12 cellular contexts compared by ENCODE assay signal in the genomic region with DNA sequence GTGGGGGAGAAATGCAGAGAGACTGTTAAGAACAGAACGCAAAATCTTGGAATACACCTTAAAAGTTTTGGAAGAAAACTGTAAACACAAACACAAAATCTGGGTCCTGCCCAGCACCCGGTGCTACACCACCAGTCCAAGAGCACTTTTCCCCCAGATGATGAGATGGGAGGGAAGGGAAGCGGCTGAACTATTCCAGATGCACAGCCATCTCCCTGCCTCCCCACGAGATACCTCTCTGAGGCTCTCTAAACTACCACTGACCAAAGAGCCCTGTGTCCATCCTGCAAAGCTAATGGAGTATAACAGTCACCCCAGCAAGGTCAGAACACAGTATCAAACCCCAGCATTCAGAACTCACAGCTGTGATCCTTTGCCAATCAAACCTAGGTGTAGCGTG. TPM values are rescaled to one million over a fixed set of nuclear protein-coding genes. Genes with fewer than 3 reads are reported as not detected.
A peak's percentile ranks its signal among the peaks of the same experiment; 100 is the strongest.
DNase-seq lines count a peak whose midpoint lies in the region; ATAC-seq, FAIRE-seq and TF ChIP-seq lines count a peak whose summit lies in the region.
"Had no signal": no experiment of that assay in that cellular context is flagged by ENCODE, and none has a peak within 500 bp of the region (broad histone marks: within the 10 kb centered on the region; RNA-seq: fewer than 3 reads in every experiment).

No MANE protein-coding gene starts in this region.

- DNase-seq in HFFc6: no peak
- no peak for DNase-seq in H1 (ENCODE audit: low read depth in 1 of 2, low spot score in 2 of 2)
- no peak for DNase-seq in mucosa of descending colon
- no peak for DNase-seq in inferior parietal cortex (ENCODE audit: extremely low spot score)
- no peak for DNase-seq in RKO (ENCODE audit: low spot score)
- DNase-seq: activated naive CD4-positive, alpha-beta T cell treated with anti-CD3 and anti-CD28 coated beads, Interleukin-2, amount 50 U/mL, for 16 hours; CD8-positive, alpha-beta T cell; NCI-H2227 treated with DMSO at 0.1 percent for 48 hours; PC-3 had no signal

- CTCF ChIA-PET in H1 (lab: Charles Lee; ENCODE audit: partially characterized antibody): interaction anchor here (1.2 to 43.0 kb wide), 4 partner anchors 20 to 70 kb away, joined by 3 to 991 read pairs (median 4); a partner anchor contains a TSS

- H3K4me1 Mint-ChIP-seq in HFFc6 (ENCODE audit: low read depth): peaks cover 100% of the 10 kb centered on the region

- no peak overlapping the region for H2AK5ac ChIP-seq in H1 (ENCODE audit: low read depth, low read length)

- H3K79me1 ChIP-seq in H1 (ENCODE audit: low read depth, low read length): peaks cover 3% of the 10 kb centered on the region

- H3K23ac ChIP-seq in H1 (ENCODE audit: insufficient read length): no peak overlapping the region

- peak overlapping the region; percentile 61 for H3K4ac ChIP-seq in H1 (replicated peaks; ENCODE audit: insufficient read length, low read depth, low read length)

- no peak overlapping the region; the same call in 1 of the 2 replicates for H2BK20ac ChIP-seq in H1 (ENCODE audit: low read length)

- no peak for TF ChIP-seq EP300 in H1 (IDR thresholded peaks at IDR 0.05; ENCODE audit: borderline replicate concordance in 1 of 2, low read depth in 2 of 2, low read length in 2 of 2)

- H3K79me2 ChIP-seq in H1 (ENCODE audit: control insufficient read depth in 1 of 2, insufficient read depth in 2 of 2, low read length in 2 of 2): peaks cover 0 to 17% of the 10 kb centered on the region in 2 experiments; a peak in 3 of 4 replicates

- no peak overlapping the region for H3K9ac ChIP-seq in H1 (replicated peaks in 1 of 4; ENCODE audit: extremely low read depth in 1 of 4, low read depth in 3 of 4, low read length in 3 of 4)

- no peak overlapping the region for H2BK5ac ChIP-seq in H1 (ENCODE audit: low read depth, low read length)

- H3K9me3 ChIP-seq in H1 (ENCODE audit: insufficient read depth in 2 of 2, low read depth in 1 of 2, low read length in 1 of 2) (no peaks in the 10 kb centered on the region), muscle layer of duodenum (ENCODE audit: control insufficient read depth in 1 of 2, low read length in 2 of 2) (no peaks in the 10 kb centered on the region), mucosa of descending colon (no peaks in the 10 kb centered on the region)

- no peak overlapping the region for H2BK120ac ChIP-seq in H1 (replicated peaks; ENCODE audit: low read depth, low read length)

- no peak overlapping the region for H3K4me2 ChIP-seq in H1 (ENCODE audit: insufficient read depth in 1 of 2, low read depth in 2 of 2, low read length in 2 of 2)

- POLR2A ChIA-PET in H1 (lab: Charles Lee; ENCODE audit: partially characterized antibody): interaction anchor here (0.7 to 0.8 kb wide), 2 partner anchors 14 to 92 kb away, joined by 4 to 6 read pairs; a partner anchor contains a TSS

- H3K18ac ChIP-seq in H1 (ENCODE audit: extremely low read depth, low read length): no peak overlapping the region

- H3K27me3 ChIP-seq in H1 (replicated peaks in 1 of 4; ENCODE audit: control insufficient read depth in 3 of 4, extremely low read depth in 1 of 4, insufficient read depth in 3 of 4, low read length in 3 of 4) (no peaks in the 10 kb centered on the region), muscle layer of duodenum (ENCODE audit: low read depth, low read length) (no peaks in the 10 kb centered on the region)

- no peaks in the 10 kb centered on the region for H3K9me3 Mint-ChIP-seq in HFFc6
- H3K9me3 Mint-ChIP-seq: CD8-positive, alpha-beta T cell had no signal

- H3K14ac ChIP-seq in H1 (ENCODE audit: insufficient read length): no peak overlapping the region

- H3K56ac ChIP-seq in H1 (replicated peaks; ENCODE audit: insufficient read length, low read depth, low read length): no peak overlapping the region

- H3K4me3 ChIP-seq in H1 (ENCODE audit: extremely low read depth in 1 of 4, insufficient read depth in 2 of 4, low read depth in 3 of 4, low read length in 4 of 4) (no peak overlapping the region), muscle layer of duodenum (ENCODE audit: low read depth in 1 of 2, low read length in 2 of 2) (no peak overlapping the region), mucosa of descending colon (no peak overlapping the region)

- H3K36me3 ChIP-seq in H1 (ENCODE audit: control insufficient read depth in 2 of 4, insufficient read depth in 4 of 4, low read length in 3 of 4): peaks cover 4 to 13% (median 9%) of the 10 kb centered on the region in 4 experiments; a peak in 7 of 8 replicates
- peaks cover 7 to 18% of the 10 kb centered on the region in 2 donors for H3K36me3 ChIP-seq in muscle layer of duodenum (ENCODE audit: control insufficient read depth in 1 of 2, insufficient read depth in 2 of 2, low read length in 2 of 2)
- no peaks in the 10 kb centered on the region for H3K36me3 ChIP-seq in mucosa of descending colon (ENCODE audit: low read depth)

- ATAC-seq in HG03039 (IDR thresholded peaks at IDR 0.05; ENCODE audit: unreplicated experiment) (no peak), mucosa of descending colon (no peak)
- ATAC-seq: CD8-positive, alpha-beta T cell; PC-3 had no signal

- TF ChIP-seq POLR2A in H1 (IDR thresholded peaks at IDR 0.05; ENCODE audit: control extremely low read depth in 1 of 2, low read depth in 2 of 2, low read length in 2 of 2): no peak

- peaks cover 83% of the 10 kb centered on the region for H3K36me3 Mint-ChIP-seq in HFFc6 (ENCODE audit: low read depth)
- H3K36me3 Mint-ChIP-seq: CD8-positive, alpha-beta T cell had no signal

- peaks cover 3 to 18% (median 11%) of the 10 kb centered on the region in 4 experiments; a peak in 4 of 7 replicates for H3K4me1 ChIP-seq in H1 (replicated peaks in 1 of 4; ENCODE audit: control insufficient read depth in 3 of 4, insufficient read depth in 4 of 4, low read length in 3 of 4)
- H3K4me1 ChIP-seq in muscle layer of duodenum (ENCODE audit: control insufficient read depth in 1 of 2, insufficient read depth in 2 of 2, low read length in 2 of 2): peaks cover 12 to 87% of the 10 kb centered on the region in 2 donors
- no peaks in the 10 kb centered on the region for H3K4me1 ChIP-seq in mucosa of descending colon (ENCODE audit: low read depth)

- TF ChIP-seq CTCF in HFFc6 (IDR thresholded peaks at IDR 0.05) (no peak), H1 (IDR thresholded peaks at IDR 0.05; ENCODE audit: control extremely low read depth in 1 of 3, insufficient read depth in 1 of 3, low read depth in 1 of 3, low read length in 3 of 3) (no peak), mucosa of descending colon (IDR thresholded peaks at IDR 0.05) (no peak)

- peak overlapping the region; percentile 99 for H3K27ac Mint-ChIP-seq in HFFc6
- H3K27ac Mint-ChIP-seq: CD8-positive, alpha-beta T cell had no signal

- no peaks in the 10 kb centered on the region for H3K23me2 ChIP-seq in H1 (ENCODE audit: low read depth, low read length)

- H4K91ac ChIP-seq in H1 (replicated peaks; ENCODE audit: insufficient read length, low read length): no peak overlapping the region

- no peak for FAIRE-seq in H1 (lab: Jason Lieb, UNC)

- peak overlapping the region; percentile 99 for H3K4me3 Mint-ChIP-seq in HFFc6
- H3K4me3 Mint-ChIP-seq: CD8-positive, alpha-beta T cell had no signal

- H2BK15ac ChIP-seq in H1 (ENCODE audit: low read length): 0 out of 2 replicates have a peak overlapping the region, but pooled peaks have one; percentile 47

- 89% methylated on average over 5 of the region's 5 CpGs; no CpG with 5 or more reads in 1 of the 2 experiments for WGBS in H1 (ENCODE audit: extremely low coverage in 1 of 2, insufficient coverage in 1 of 2, insufficient read length in 1 of 2, insufficient replicate concordance in 2 of 2, low coverage in 1 of 2, low lambda C conversion rate in 2 of 2, missing lambda C conversion rate in 1 of 2), 2 experiments

- peaks cover 23% of the 10 kb centered on the region for H3K27me3 Mint-ChIP-seq in HFFc6 (ENCODE audit: insufficient read depth)

- no peak overlapping the region for H2AFZ ChIP-seq in H1 (ENCODE audit: low read length)

- no peak overlapping the region for H4K5ac ChIP-seq in H1 (ENCODE audit: insufficient read length, low read depth, low read length)

- H4K8ac ChIP-seq in H1 (ENCODE audit: extremely low read depth, insufficient read depth, low read length): no peak overlapping the region

- intact Hi-C loops in mucosa of descending colon (cut with DNase I, micrococcal nuclease): no loop called here

- H4K20me1 ChIP-seq in H1 (replicated peaks in 1 of 2; ENCODE audit: control insufficient read depth in 1 of 2, insufficient read depth in 2 of 2, low read length in 2 of 2): no peaks in the 10 kb centered on the region

- H2BK12ac ChIP-seq in H1 (ENCODE audit: low read depth, low read length): no peak overlapping the region

- H3K27ac ChIP-seq in H1 (ENCODE audit: low read depth, low read length) (no peak overlapping the region), muscle layer of duodenum (ENCODE audit: low read length) (peak overlapping the region; percentile 58), temporal lobe (ENCODE audit: low read depth, low read length) (peak overlapping the region; percentile 54)

- no peak for TF ChIP-seq RAD21 in H1 (IDR thresholded peaks at IDR 0.05 in 1 of 2, conservative IDR thresholded peaks at IDR 0.05 in 1 of 2; ENCODE audit: low read depth in 2 of 2, low read length in 2 of 2)

TF ChIP-seq in H1, 55 proteins besides CTCF, POLR2A, EP300 and RAD21 (continues in another document):
- TF ChIP-seq TAF7 (optimal IDR thresholded peaks at IDR 0.05; ENCODE audit: borderline replicate concordance, low read depth, low read length): no peak
- TF ChIP-seq JUN (IDR thresholded peaks at IDR 0.05; ENCODE audit: low read depth, low read length): no peak
- no peak for TF ChIP-seq CHD1 (IDR thresholded peaks at IDR 0.05; ENCODE audit: low read depth, low read length)
- TF ChIP-seq CHD2 (IDR thresholded peaks at IDR 0.05; ENCODE audit: low read length): no peak
- no peak for TF ChIP-seq YY1 (IDR thresholded peaks at IDR 0.05; ENCODE audit: low read depth, low read length)
- TF ChIP-seq RFX5 (IDR thresholded peaks at IDR 0.05; ENCODE audit: borderline replicate concordance, low read depth, low read length): no peak
- no peak for TF ChIP-seq SP1 (IDR thresholded peaks at IDR 0.05; ENCODE audit: low read depth, low read length)
- no peak for TF ChIP-seq SRF (IDR thresholded peaks at IDR 0.05; ENCODE audit: low read depth, low read length)

RNA-seq across cellular contexts. Expression of a gene that starts 8.0 kb away (rescaled TPM):
- total RNA-seq in HFFc6 (2021; fragmentation: NEBNext Ultra II Directional; extraction: Animal tissue kit (Norgen Biotek cat#: 25700)): 1,000 to 10,000 TPM; 3,729 to 5,836 (median 4,094) TPM
- total RNA-seq in H1 (2021; fragmentation: NEBNext Ultra II Directional; extraction: Animal tissue kit (Norgen Biotek cat#: 25700)): 438 and 452 TPM in 2 replicates
- 375 and 434 TPM in 2 replicates for polyA plus RNA-seq in H1 (2011; rRNA removed)
- polyA plus RNA-seq in H1 (2011; cell fraction: cytosol; rRNA removed): 385 TPM
- 501 TPM for polyA plus RNA-seq in H1 (2011; cell fraction: nucleus; rRNA removed)
- 385 to 537 TPM (median 495 TPM) in 4 replicates for polyA plus RNA-seq in H1 (2012, experiment 1 of 2)
- 164 TPM for polyA plus RNA-seq in H1 (2012, experiment 2 of 2)
- 450 TPM for polyA plus RNA-seq in H1 (2013, experiment 1 of 2)
- 478 TPM for polyA plus RNA-seq in H1 (2013, experiment 2 of 2)
- 271 and 297 TPM in 2 replicates for polyA minus RNA-seq in H1 (2011; rRNA and poly(A)+ RNA removed)
- 203 TPM for polyA minus RNA-seq in H1 (2011; cell fraction: cytosol; rRNA and poly(A)+ RNA removed)
- polyA minus RNA-seq in H1 (2011; cell fraction: nucleus; rRNA and poly(A)+ RNA removed): 95.3 TPM
- 124 TPM for total RNA-seq in temporal lobe
- total RNA-seq in mucosa of descending colon: 100 to 1,000 TPM in 2 of 3 donors, 10 to 100 TPM in 1; 78.0 to 410 (median 227) TPM
